In the genomic region with DNA sequence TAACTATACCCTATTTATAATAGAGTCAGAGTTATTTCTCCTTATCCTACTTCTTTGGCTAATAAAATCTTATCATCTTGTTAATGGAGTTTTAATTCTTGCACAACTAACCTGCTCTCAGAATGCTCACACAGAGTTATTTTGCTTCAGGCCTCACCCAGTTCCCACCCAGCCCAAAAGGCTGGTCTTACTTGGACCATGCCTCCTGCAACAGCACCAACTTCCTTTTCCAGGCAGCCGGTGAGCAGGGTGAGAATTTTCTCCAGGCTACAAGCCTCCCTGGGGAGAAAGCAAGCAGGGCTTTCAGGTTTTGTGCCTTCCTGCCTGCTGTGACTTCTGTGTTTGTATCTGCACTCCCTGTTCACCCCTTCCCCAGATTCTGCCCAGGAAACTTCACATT, we compare ENCODE assay signal across 16 cellular contexts. TPM values are rescaled to one million over a fixed set of nuclear protein-coding genes. Genes with fewer than 3 reads are reported as not detected.
DNase-seq lines count a peak whose midpoint lies in the region; FAIRE-seq and TF ChIP-seq lines count a peak whose summit lies in the region.
"Had no signal": no experiment of that assay in that cellular context is flagged by ENCODE, and none has a peak within 500 bp of the region (broad histone marks: within the 10 kb centered on the region; RNA-seq: fewer than 3 reads in every experiment).

No MANE protein-coding gene starts in this region.

- H3K9me2 ChIP-seq in GM23248 (ENCODE audit: insufficient read depth), result no peaks in the 10 kb centered on the region

- H3K9ac ChIP-seq in GM23248 (no peak overlapping the region), neural progenitor cell (no peak overlapping the region), subcutaneous abdominal adipose tissue (ENCODE audit: low read length in 5 of 5) (peak overlapping the region in 4 of 5 donors; percentile 2 to 87 (median 78))

- H4K20me1 ChIP-seq in GM23248 (ENCODE audit: insufficient read depth) (no peaks in the 10 kb centered on the region), neural progenitor cell (ENCODE audit: low read depth) (no peaks in the 10 kb centered on the region)

- H3K4me1 ChIP-seq in GM23248 (ENCODE audit: insufficient read depth), result no peaks in the 10 kb centered on the region
- no peaks in the 10 kb centered on the region for H3K4me1 ChIP-seq in neural progenitor cell
- H3K4me1 ChIP-seq in subcutaneous abdominal adipose tissue (ENCODE audit: control insufficient read depth in 5 of 5, insufficient read depth in 5 of 5, low read length in 5 of 5), result peaks cover 5 to 22% (median 14%) of the 10 kb centered on the region in 5 donors

- H3K36me3 Mint-ChIP-seq in neural progenitor cell, result no peaks in the 10 kb centered on the region

- no peak for TF ChIP-seq CTCF in neural progenitor cell (IDR thresholded peaks at IDR 0.05)

- no peaks in the 10 kb centered on the region for H3F3A ChIP-seq in GM23248 (ENCODE audit: insufficient read depth)
- H3F3A ChIP-seq in neural progenitor cell (ENCODE audit: low read depth), result no peaks in the 10 kb centered on the region

- H3K9me3 ChIP-seq in GM23248 (ENCODE audit: low read depth) (no peaks in the 10 kb centered on the region), neural progenitor cell (ENCODE audit: low read depth) (no peaks in the 10 kb centered on the region), subcutaneous abdominal adipose tissue (ENCODE audit: control insufficient read depth in 5 of 5, low read length in 5 of 5) (peaks cover 0 to 3% (median 0%) of the 10 kb centered on the region in 5 donors)

- H3K27me3 Mint-ChIP-seq in neural progenitor cell (ENCODE audit: insufficient read depth, low read depth), result no peaks in the 10 kb centered on the region

- no peaks in the 10 kb centered on the region for H3K27me3 ChIP-seq in GM23248 (replicated peaks; ENCODE audit: insufficient read depth)
- H3K27me3 ChIP-seq in neural progenitor cell, result no peaks in the 10 kb centered on the region
- H3K27me3 ChIP-seq in subcutaneous abdominal adipose tissue (ENCODE audit: control insufficient read depth in 5 of 5, insufficient read depth in 4 of 5, low read length in 5 of 5), result no peaks in the 10 kb centered on the region

- H3K4me3 Mint-ChIP-seq in neural progenitor cell, result no peak overlapping the region

- H3K4me1 Mint-ChIP-seq in neural progenitor cell, result peaks cover 5% of the 10 kb centered on the region

- H3K27ac Mint-ChIP-seq in neural progenitor cell, result peak overlapping the region; percentile 55

- H3K36me3 ChIP-seq in GM23248 (ENCODE audit: low read depth) (no peaks in the 10 kb centered on the region), neural progenitor cell (no peaks in the 10 kb centered on the region), subcutaneous abdominal adipose tissue (ENCODE audit: control insufficient read depth in 5 of 5, insufficient read depth in 5 of 5, low read length in 5 of 5) (no peaks in the 10 kb centered on the region)

- in situ Hi-C loops in GM23248 (cut with MboI), result no loop called here

- DNase-seq in GM23248, result no peak
- peak; percentile 11 for DNase-seq in UCSD-AML1 (lab: John Stamatoyannopoulos, UW; ENCODE audit: unreplicated experiment)
- DNase-seq in neural progenitor cell (ENCODE audit: low spot score), result no peak
- no peak for DNase-seq in activated CD4-positive, alpha-beta T cell treated with anti-CD3 and anti-CD28 coated beads, Interleukin-2, amount 50 U/mL, for 4 hours
- DNase-seq in frontal cortex (ENCODE audit: low spot score in 2 of 2), result no peak
- DNase-seq in NCI-H2196 treated with DMSO at 0.1 percent for 48 hours (lab: John Stamatoyannopoulos, UW; ENCODE audit: unreplicated experiment), result no peak
- DNase-seq: COR-L47, NCI-H1092, NCI-H748 treated with DMSO at 0.1 percent for 48 hours, SHP77 treated with DMSO at 0.1 percent for 48 hours had no signal

- FAIRE-seq in frontal cortex (lab: Jason Lieb, UNC), result no peak
- FAIRE-seq: GM19239, K562, RCC 7860 had no signal

- H2AFZ ChIP-seq in GM23248, result 0 out of 2 replicates have a peak overlapping the region, but pooled peaks have one; percentile 47
- H2AFZ ChIP-seq in neural progenitor cell (replicated peaks), result peak overlapping the region; percentile 81

- 53 to 58% methylated on average over 1 of the region's 1 CpG for WGBS in GM23248 (ENCODE audit: low coverage in 1 of 2, low lambda C conversion rate in 2 of 2, missing lambda C conversion rate in 2 of 2), 2 experiments

- peaks cover 2% of the 10 kb centered on the region for H3K9me3 Mint-ChIP-seq in neural progenitor cell

- H3K4me2 ChIP-seq in GM23248 (ENCODE audit: unreplicated experiment), result no peak overlapping the region
- H3K4me2 ChIP-seq in neural progenitor cell, result no peak overlapping the region

- no peak overlapping the region for H3K4me3 ChIP-seq in GM23248
- H3K4me3 ChIP-seq in neural progenitor cell, result no peak overlapping the region
- peak overlapping the region; percentile 34 to 67 (median 55) for H3K4me3 ChIP-seq in subcutaneous abdominal adipose tissue (ENCODE audit: low read depth in 1 of 5, low read length in 5 of 5)
- H3K4me3 ChIP-seq: K562 had no signal

- H3K27ac ChIP-seq in GM23248 (no peak overlapping the region), neural progenitor cell (no peak overlapping the region), subcutaneous abdominal adipose tissue (ENCODE audit: low read depth, low read length) (peak overlapping the region; percentile 96)
- H3K27ac ChIP-seq: C4-2B, HL-60 had no signal

- no peaks in the 10 kb centered on the region for H3K79me2 ChIP-seq in GM23248 (ENCODE audit: insufficient read depth)
- H3K79me2 ChIP-seq in neural progenitor cell (ENCODE audit: low read depth), result no peaks in the 10 kb centered on the region

RNA-seq across cellular contexts. Expression of a gene that starts 29.1 kb away (rescaled TPM):
- not detected in 2 replicates for total RNA-seq in GM23248 (2014; rRNA removed; shearing (Covaris generic))
- polyA plus RNA-seq in GM23248 (2016; fragmentation: Nextera tagmentation; extraction: Ambion mirVana), result not detected in 2 replicates
- 0.19 and 0.28 TPM in 2 replicates for total RNA-seq in neural progenitor cell (ENCODE audit: low replicate concordance)
- total RNA-seq in frontal cortex, result under 0.01 TPM
- total RNA-seq: K562 had no signal
- polyA plus RNA-seq: K562 had no signal

Comparison
In these comparisons a context has a peak if more than half of its experiments do, and no peak if none do; other contexts are left out.
1. H3K4me3 ChIP-seq: peak in subcutaneous abdominal adipose tissue (5 of 5); none in GM23248 (single experiment) and neural progenitor cell (single experiment).
2. H3K9ac ChIP-seq: peak in subcutaneous abdominal adipose tissue (4 of 5); none in GM23248 (single experiment) and neural progenitor cell (single experiment).